ENCODE assay signal across 9 cellular contexts in genomic region chr19:38538386-38538785, GRCh38.
DNase-seq lines count a peak whose midpoint lies in the region; ATAC-seq and TF ChIP-seq lines count a peak whose summit lies in the region.
"Had no signal": no experiment of that assay in that cellular context is flagged by ENCODE, and none has a peak within 500 bp of the region (broad histone marks: within the 10 kb centered on the region; RNA-seq: fewer than 3 reads in every experiment).

No MANE protein-coding gene starts in this region.

- H4K20me1 ChIP-seq in PC-9 (ENCODE audit: insufficient read depth): no peaks in the 10 kb centered on the region

- H3K27me3 Mint-ChIP-seq in Calu3 (ENCODE audit: unreplicated experiment): peaks cover 26% of the 10 kb centered on the region

- no peaks in the 10 kb centered on the region; the same call in 1 of the 2 replicates for H3K27me3 ChIP-seq in PC-9 (ENCODE audit: insufficient read depth, low read depth)
- H3K27me3 ChIP-seq in psoas muscle (ENCODE audit: insufficient read depth in 3 of 3, low read length in 2 of 3): no peaks in the 10 kb centered on the region
- no peaks in the 10 kb centered on the region for H3K27me3 ChIP-seq in heart right ventricle

- peak in 1 of 4 donors; percentile 9 for ATAC-seq in psoas muscle
- no peak for ATAC-seq in heart right ventricle
- no peak for ATAC-seq in HG02981 (IDR thresholded peaks at IDR 0.05; ENCODE audit: unreplicated experiment)

- H3K9me3 ChIP-seq in PC-9 (ENCODE audit: insufficient read depth, low read depth) (peaks cover 12% of the 10 kb centered on the region; the same call in 1 of the 2 replicates), psoas muscle (no peaks in the 10 kb centered on the region), heart right ventricle (peaks cover 0 to 20% (median 9%) of the 10 kb centered on the region in 11 donors)

- DNase-seq in Calu3: no peak
- DNase-seq in PC-9: no peak
- peak in 20 of 61 donors; percentile 1 to 63 (median 16) for DNase-seq in caudate nucleus (lab: John Stamatoyannopoulos, UW)
- DNase-seq in psoas muscle: no peak
- no peak for DNase-seq in ureter (ENCODE audit: low spot score)
- DNase-seq in heart right ventricle: no peak
- no peak for DNase-seq in GM19238 (ENCODE audit: insufficient read length, low spot score)
- DNase-seq: Kasumi-1 had no signal

- H3K27ac ChIP-seq in PC-9 (peak overlapping the region; percentile 48), caudate nucleus (ENCODE audit: low read depth, low read length) (peak overlapping the region; percentile 84), psoas muscle (peak overlapping the region; percentile 20), heart right ventricle (peak overlapping the region in 1 of 10 donors; percentile 60)

- peaks cover 17% of the 10 kb centered on the region for H3K4me1 Mint-ChIP-seq in Calu3 (ENCODE audit: low read depth, unreplicated experiment)

- BruUV-seq in Calu3 (replicated peaks; lab: Mats Ljungman, UMichigan): no TSS peak
- no TSS peak for BruUV-seq in PC-9 (replicated peaks; lab: Mats Ljungman, UMichigan)

- H3K4me3 Mint-ChIP-seq in Calu3 (ENCODE audit: low read depth, unreplicated experiment): no peak overlapping the region

- no peaks in the 10 kb centered on the region for H3K36me3 ChIP-seq in PC-9 (ENCODE audit: low read depth)
- peaks cover 0 to 94% of the 10 kb centered on the region in 2 donors for H3K36me3 ChIP-seq in psoas muscle (ENCODE audit: insufficient read depth in 1 of 2, low read depth in 1 of 2)
- no peaks in the 10 kb centered on the region for H3K36me3 ChIP-seq in heart right ventricle

- H3K9me2 ChIP-seq in PC-9 (ENCODE audit: insufficient read depth): no peaks in the 10 kb centered on the region

- peak overlapping the region; percentile 54 for H3K4me2 ChIP-seq in PC-9

- WGBS in psoas muscle, 3 donors: 28 to 33% (median 28%) methylated on average over 3 of the region's 3 CpGs
- 53 to 59% methylated on average over 3 of the region's 3 CpGs for WGBS in heart right ventricle, 2 donors

- TF ChIP-seq CTCF in Calu3 (IDR thresholded peaks at IDR 0.05; ENCODE audit: unreplicated experiment): no peak
- TF ChIP-seq CTCF in PC-9 (conservative IDR thresholded peaks at IDR 0.05): no peak
- no peak for TF ChIP-seq CTCF in psoas muscle (IDR thresholded peaks at IDR 0.05)
- no peak for TF ChIP-seq CTCF in heart right ventricle (IDR thresholded peaks at IDR 0.05)

- peaks cover 11% of the 10 kb centered on the region for H3K9me3 Mint-ChIP-seq in Calu3 (ENCODE audit: low read depth, unreplicated experiment)

- H3K4me3 ChIP-seq in PC-9: no peak overlapping the region
- no peak overlapping the region for H3K4me3 ChIP-seq in psoas muscle
- H3K4me3 ChIP-seq in heart right ventricle: no peak overlapping the region

- CTCF ChIA-PET in Calu3 (lab: Charles Lee) (interaction anchor here (0.6 to 0.9 kb wide), 3 partner anchors 9 to 274 kb away, joined by 3 read pairs; partner anchors contain the start of gene LGALS4), PC-9 (lab: Charles Lee) (interaction anchor here (0.7 kb wide), 1 partner anchor 392 kb away, joined by 6 read pairs; the partner anchor contains the start of genes MRPS12 and SARS2)

- no peaks in the 10 kb centered on the region for H3K79me2 ChIP-seq in PC-9 (ENCODE audit: low read depth)

- intact Hi-C loops in Calu3 (cut with micrococcal nuclease; ENCODE audit: unreplicated experiment): no loop called here
- intact Hi-C loops in PC-9 (cut with micrococcal nuclease; ENCODE audit: unreplicated experiment): no loop called here
- intact Hi-C loops in psoas muscle (cut with DNase I): no loop called here
- intact Hi-C loops in heart right ventricle (cut with DNase I): no loop called here

- H3K27ac Mint-ChIP-seq in Calu3 (ENCODE audit: unreplicated experiment): peak overlapping the region; percentile 63

- 0 out of 2 replicates have a peak overlapping the region, but pooled peaks have one; percentile 29 for H2AFZ ChIP-seq in PC-9

- H3K4me1 ChIP-seq in PC-9 (replicated peaks; ENCODE audit: insufficient read depth): peaks cover 20% of the 10 kb centered on the region
- no peaks in the 10 kb centered on the region for H3K4me1 ChIP-seq in psoas muscle
- H3K4me1 ChIP-seq in heart right ventricle: peaks cover 0 to 9% (median 0%) of the 10 kb centered on the region in 9 donors

- H3F3A ChIP-seq in PC-9 (ENCODE audit: insufficient read depth, low read depth): peaks cover 21% of the 10 kb centered on the region

- no peaks in the 10 kb centered on the region for H3K36me3 Mint-ChIP-seq in Calu3 (ENCODE audit: insufficient read depth, unreplicated experiment)

- POLR2A ChIA-PET in PC-9 (lab: Charles Lee; ENCODE audit: unreplicated experiment): no interaction called here
